ENCODE assay signal across 20 cellular contexts in genomic region chr12:98821232-98821631, GRCh38.
A peak's percentile ranks its signal among the peaks of the same experiment; 100 is the strongest.
DNase-seq lines count a peak whose midpoint lies in the region; ATAC-seq and TF ChIP-seq lines count a peak whose summit lies in the region.
"Had no signal": no experiment of that assay in that cellular context is flagged by ENCODE, and none has a peak within 500 bp of the region (broad histone marks: within the 10 kb centered on the region; RNA-seq: fewer than 3 reads in every experiment).

No MANE protein-coding gene starts in this region.

- H2BK15ac ChIP-seq in mesendoderm (replicated peaks; ENCODE audit: low read depth) = no peak overlapping the region

- H3K4me3 ChIP-seq in SK-N-MC (no peak overlapping the region), dorsolateral prefrontal cortex (peak overlapping the region in 1 of 59 donors; percentile 9), mesendoderm (ENCODE audit: low read length) (no peak overlapping the region)
- H3K4me3 ChIP-seq: MG63 had no signal

- no peak overlapping the region for H3K18ac ChIP-seq in mesendoderm (ENCODE audit: low read length)

- no peak overlapping the region for H3K23ac ChIP-seq in mesendoderm (ENCODE audit: low read length)

- H3K9ac ChIP-seq in SK-N-MC (ENCODE audit: insufficient read length) (no peak overlapping the region), mesendoderm (ENCODE audit: low read length) (no peak overlapping the region)

- no peak overlapping the region for H2AK5ac ChIP-seq in mesendoderm (ENCODE audit: low read length)

- no peak overlapping the region for H4K8ac ChIP-seq in mesendoderm (ENCODE audit: low read depth, low read length)

- no peaks in the 10 kb centered on the region for H3K9me3 ChIP-seq in SK-N-MC (ENCODE audit: low read depth, low read length)
- H3K9me3 ChIP-seq: MG63 had no signal

- no CpG with 5 or more reads among the region's 2 CpGs for WGBS in mesendoderm (ENCODE audit: extremely low coverage, insufficient coverage, low lambda C conversion rate)

- H4K5ac ChIP-seq in mesendoderm (ENCODE audit: low read length) = no peak overlapping the region

- H3K4me2 ChIP-seq in mesendoderm (ENCODE audit: low read length) = no peak overlapping the region

- no peak overlapping the region for H2BK120ac ChIP-seq in mesendoderm (ENCODE audit: low read depth, low read length)

- H3K4ac ChIP-seq in mesendoderm (ENCODE audit: low read depth, low read length) = no peak overlapping the region

- no peaks in the 10 kb centered on the region for H3K79me2 ChIP-seq in mesendoderm (ENCODE audit: control insufficient read depth, insufficient read depth, low read length)

- H3K27ac ChIP-seq in SK-N-MC (peak overlapping the region; percentile 83; the same call in 1 of the 2 replicates), dorsolateral prefrontal cortex (peak overlapping the region in 52 of 59 donors; percentile 3 to 85 (median 64)), mesendoderm (ENCODE audit: low read depth, low read length) (no peak overlapping the region), temporal lobe (ENCODE audit: low read depth, low read length) (peak overlapping the region; percentile 29)
- H3K27ac ChIP-seq: RWPE1 had no signal

- H3K79me1 ChIP-seq in mesendoderm (ENCODE audit: low read length) = no peaks in the 10 kb centered on the region

- no peaks in the 10 kb centered on the region for H3K27me3 ChIP-seq in dorsolateral prefrontal cortex
- no peaks in the 10 kb centered on the region for H3K27me3 ChIP-seq in mesendoderm (ENCODE audit: insufficient read depth, low read length, poor library complexity)
- H3K27me3 ChIP-seq: MG63 had no signal

- no peak overlapping the region for H2BK5ac ChIP-seq in mesendoderm (ENCODE audit: low read length)

- peaks cover 5% of the 10 kb centered on the region for H3K4me1 ChIP-seq in mesendoderm (ENCODE audit: control insufficient read depth, low read depth, low read length)

- no peak for DNase-seq in SK-N-MC (ENCODE audit: low read depth, low spot score)
- DNase-seq in dorsolateral prefrontal cortex = no peak
- peak; percentile 28 for DNase-seq in mesendoderm
- DNase-seq in NCI-H2081 (lab: John Stamatoyannopoulos, UW) = no peak
- DNase-seq in superior temporal gyrus (ENCODE audit: extremely low spot score) = no peak
- DNase-seq in NCI-H146 treated with DMSO at 0.1 percent for 48 hours (lab: John Stamatoyannopoulos, UW; ENCODE audit: unreplicated experiment) = no peak
- DNase-seq: CD4-positive, alpha-beta T cell; COR-L47; DMS79; Kasumi-1; MG63; NCI-H1417 treated with DMSO at 0.1 percent for 48 hours; NCI-H187 treated with DMSO at 0.1 percent for 48 hours; NCI-H226; NCI-H510A treated with DMSO at 0.1 percent for 48 hours; NCI-H748 treated with DMSO at 0.1 percent for 48 hours; SHP77 treated with DMSO at 0.1 percent for 48 hours had no signal

- TF ChIP-seq CTCF in dorsolateral prefrontal cortex (IDR thresholded peaks at IDR 0.05 in 54 of 56, conservative IDR thresholded peaks at IDR 0.05 in 2 of 56; ENCODE audit: low read depth in 1 of 56, partially characterized antibody in 56 of 56) = no peak

- no peak overlapping the region for H3K56ac ChIP-seq in mesendoderm (ENCODE audit: low read length)

- H3K36me3 ChIP-seq in SK-N-MC (ENCODE audit: insufficient read depth, low read length) (no peaks in the 10 kb centered on the region), mesendoderm (ENCODE audit: control insufficient read depth, insufficient read depth, low read length) (no peaks in the 10 kb centered on the region)
- H3K36me3 ChIP-seq: MG63 had no signal

- intact Hi-C loops in dorsolateral prefrontal cortex (cut with DNase I) = no loop called here

- ATAC-seq in SK-N-SH treated with all-trans-retinoic acid at 6 μM for 48 hours = no peak

TF ChIP-seq in SK-N-SH treated with all-trans-retinoic acid at 6 μM for 48 hours, 23 proteins besides CTCF, POLR2A, EP300 and RAD21:
- TF ChIP-seq, protein P1, sequence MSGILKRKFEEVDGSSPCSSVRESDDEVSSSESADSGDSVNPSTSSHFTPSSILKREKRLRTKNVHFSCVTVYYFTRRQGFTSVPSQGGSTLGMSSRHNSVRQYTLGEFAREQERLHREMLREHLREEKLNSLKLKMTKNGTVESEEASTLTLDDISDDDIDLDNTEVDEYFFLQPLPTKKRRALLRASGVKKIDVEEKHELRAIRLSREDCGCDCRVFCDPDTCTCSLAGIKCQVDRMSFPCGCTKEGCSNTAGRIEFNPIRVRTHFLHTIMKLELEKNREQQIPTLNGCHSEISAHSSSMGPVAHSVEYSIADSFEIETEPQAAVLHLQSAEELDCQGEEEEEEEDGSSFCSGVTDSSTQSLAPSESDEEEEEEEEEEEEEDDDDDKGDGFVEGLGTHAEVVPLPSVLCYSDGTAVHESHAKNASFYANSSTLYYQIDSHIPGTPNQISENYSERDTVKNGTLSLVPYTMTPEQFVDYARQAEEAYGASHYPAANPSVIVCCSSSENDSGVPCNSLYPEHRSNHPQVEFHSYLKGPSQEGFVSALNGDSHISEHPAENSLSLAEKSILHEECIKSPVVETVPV (CRISPR knock-in tag; IDR thresholded peaks at IDR 0.05) = no peak
- TF ChIP-seq ARNTL (CRISPR knock-in tag; IDR thresholded peaks at IDR 0.05; ENCODE audit: borderline replicate concordance, low read depth) (no peak), TOX (CRISPR knock-in tag; IDR thresholded peaks at IDR 0.05; ENCODE audit: borderline replicate concordance) (no peak), ZFP3 (CRISPR knock-in tag; IDR thresholded peaks at IDR 0.05) (no peak), ZNF70 (CRISPR knock-in tag; IDR thresholded peaks at IDR 0.05) (no peak), CSDC2 (CRISPR knock-in tag; IDR thresholded peaks at IDR 0.05) (no peak)
TF ChIP-seq in SK-N-SH treated with all-trans-retinoic acid at 6 μM for 48 hours: peak in this region for 0.
